In genomic region chrX:9786839-9787635, GRCh38 we compare ENCODE assay signal across 1 cellular context.
TF ChIP-seq lines count a peak whose summit lies in the region.

No MANE protein-coding gene starts in this region.

TF ChIP-seq in endothelial cell of umbilical vein, 7 proteins besides CTCF, POLR2A, EP300 and RAD21 (continued from another document):
- TF ChIP-seq MAX (IDR thresholded peaks at IDR 0.05; ENCODE audit: insufficient read depth, insufficient read length) (no peak), MYC (IDR thresholded peaks at IDR 0.05; ENCODE audit: low read depth, low read length) (no peak)
